1 cellular context compared by ENCODE assay signal in the genomic region with DNA sequence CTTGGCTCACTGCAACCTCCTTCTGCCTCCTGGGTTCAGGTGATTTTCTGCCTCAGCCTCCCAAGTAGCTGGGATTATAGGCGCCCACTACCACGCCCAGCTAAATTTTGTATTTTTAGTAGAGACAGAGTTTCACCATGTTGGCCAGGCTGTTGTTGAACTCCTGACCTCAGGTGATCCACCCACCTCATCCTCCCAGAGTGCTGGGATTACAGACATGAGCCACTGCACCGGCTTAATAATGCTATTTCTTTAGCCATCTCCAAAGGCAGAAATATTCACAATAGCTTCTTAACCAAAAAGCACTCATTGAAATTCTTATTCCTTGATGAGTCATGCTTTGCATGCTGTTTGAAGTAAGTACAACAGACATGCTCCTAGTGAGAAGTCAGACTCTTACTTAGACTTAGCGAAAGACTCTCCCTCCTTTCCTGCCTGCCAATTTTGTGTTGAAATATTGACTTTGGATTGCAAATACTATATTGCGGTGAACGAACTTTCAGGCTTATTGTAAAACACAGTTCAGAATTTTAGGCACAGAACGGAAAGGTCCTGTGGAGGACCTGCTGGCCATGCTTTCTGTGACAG.
TF ChIP-seq lines count a peak whose summit lies in the region.

No MANE protein-coding gene starts in this region.

TF ChIP-seq in GM23338, 12 proteins besides CTCF, POLR2A, EP300 and RAD21 (continued from another document):
- no peak for TF ChIP-seq REST (IDR thresholded peaks at IDR 0.05; ENCODE audit: unreplicated experiment)
- no peak for TF ChIP-seq NANOG (IDR thresholded peaks at IDR 0.05; ENCODE audit: borderline replicate concordance)
- TF ChIP-seq POLR2AphosphoS5 (IDR thresholded peaks at IDR 0.05; ENCODE audit: low read depth), result no peak
- TF ChIP-seq, protein P1, sequence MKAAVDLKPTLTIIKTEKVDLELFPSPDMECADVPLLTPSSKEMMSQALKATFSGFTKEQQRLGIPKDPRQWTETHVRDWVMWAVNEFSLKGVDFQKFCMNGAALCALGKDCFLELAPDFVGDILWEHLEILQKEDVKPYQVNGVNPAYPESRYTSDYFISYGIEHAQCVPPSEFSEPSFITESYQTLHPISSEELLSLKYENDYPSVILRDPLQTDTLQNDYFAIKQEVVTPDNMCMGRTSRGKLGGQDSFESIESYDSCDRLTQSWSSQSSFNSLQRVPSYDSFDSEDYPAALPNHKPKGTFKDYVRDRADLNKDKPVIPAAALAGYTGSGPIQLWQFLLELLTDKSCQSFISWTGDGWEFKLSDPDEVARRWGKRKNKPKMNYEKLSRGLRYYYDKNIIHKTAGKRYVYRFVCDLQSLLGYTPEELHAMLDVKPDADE (IDR thresholded peaks at IDR 0.05), result no peak
TF ChIP-seq in GM23338: peak in this region for 0.
